ENCODE assay signal across 8 cellular contexts in genomic region chr17:7295230-7296180, GRCh38. TPM values are rescaled to one million over a fixed set of nuclear protein-coding genes. Genes with fewer than 3 reads are reported as not detected.
DNase-seq lines count a peak whose midpoint lies in the region; ATAC-seq and TF ChIP-seq lines count a peak whose summit lies in the region.

No MANE protein-coding gene starts in this region.

- peak overlapping the region; percentile 100 for H3K27ac ChIP-seq in 22Rv1
- H3K27ac ChIP-seq in ascending aorta, result peak overlapping the region in 1 of 2 donors; percentile 34
- H3K27ac ChIP-seq in tibial nerve, result peak overlapping the region in 2 of 4 donors; percentile 26 to 46

- H3K36me3 ChIP-seq in ascending aorta, result no peaks in the 10 kb centered on the region
- H3K36me3 ChIP-seq in mucosa of descending colon (ENCODE audit: low read depth), result no peaks in the 10 kb centered on the region
- H3K36me3 ChIP-seq in tibial nerve, result no peaks in the 10 kb centered on the region

- H3K4me3 ChIP-seq in ascending aorta (peak overlapping the region; percentile 42 to 52), mucosa of descending colon (no peak overlapping the region), tibial nerve (peak overlapping the region in 1 of 4 donors; percentile 38)

- H3K4me1 ChIP-seq in ascending aorta, result peaks cover 4 to 22% of the 10 kb centered on the region in 2 donors
- H3K4me1 ChIP-seq in mucosa of descending colon (ENCODE audit: low read depth), result peaks cover 23% of the 10 kb centered on the region
- peaks cover 0 to 38% (median 25%) of the 10 kb centered on the region in 4 donors for H3K4me1 ChIP-seq in tibial nerve

- H3K27me3 ChIP-seq in ascending aorta (peaks cover 8% of the 10 kb centered on the region), tibial nerve (peaks cover 0 to 52% of the 10 kb centered on the region in 2 donors)

- TF ChIP-seq CTCF in 22Rv1 (IDR thresholded peaks at IDR 0.05), result peak; percentile 74
- TF ChIP-seq CTCF in GM13977 (IDR thresholded peaks at IDR 0.05; ENCODE audit: extremely low read depth, insufficient read depth, missing control alignments), result no peak
- TF ChIP-seq CTCF in ascending aorta (IDR thresholded peaks at IDR 0.05), result no peak
- no peak for TF ChIP-seq CTCF in mucosa of descending colon (IDR thresholded peaks at IDR 0.05)
- TF ChIP-seq CTCF in tibial nerve (IDR thresholded peaks at IDR 0.05), result no peak

- intact Hi-C loops in ascending aorta (cut with DNase I) (loop anchor here (1.0 to 5.0 kb wide), 2 partner anchors 15 to 248 kb away; no protein-coding TSS in a partner anchor), mucosa of descending colon (cut with DNase I, micrococcal nuclease) (no loop called here)

- DNase-seq in GM13977 (ENCODE audit: low spot score), result peak; percentile 32
- no peak for DNase-seq in ascending aorta (ENCODE audit: low spot score in 2 of 2)
- DNase-seq in mucosa of descending colon, result peak in 2 of 3 donors; percentile 52 to 56
- DNase-seq in glomerular visceral epithelial cell (ENCODE audit: extremely low spot score), result no peak
- DNase-seq in iPS-NIHi11 (ENCODE audit: low spot score), result no peak
- no peak for DNase-seq in NCI-H69 (lab: John Stamatoyannopoulos, UW)
- DNase-seq in tibial nerve (ENCODE audit: low spot score in 2 of 2), result no peak

- WGBS in tibial nerve, 2 donors, result 52 to 53% methylated on average over 41 to 42 of the region's 42 CpGs

- peak; percentile 25 for ATAC-seq in mucosa of descending colon

- H3K9me3 ChIP-seq in ascending aorta (no peaks in the 10 kb centered on the region), mucosa of descending colon (no peaks in the 10 kb centered on the region), tibial nerve (no peaks in the 10 kb centered on the region)

- TF ChIP-seq EP300 in tibial nerve (IDR thresholded peaks at IDR 0.05), result no peak

- TF ChIP-seq POLR2A in tibial nerve (IDR thresholded peaks at IDR 0.05), result no peak

- in situ Hi-C loops in GM13977 (cut with MboI; ENCODE audit: low pct_unique_long_range_greater_than_20kb, low sequenced_read_pairs, unreplicated experiment), result loop anchor here (10.0 kb wide), 1 partner anchor 241 kb away; no protein-coding TSS in a partner anchor

RNA-seq across cellular contexts. Expression of gene YBX2, which starts 1.1 kb away (rescaled TPM):
- not detected for total RNA-seq in ascending aorta
- 10 to 100 TPM; 17.9 to 71.4 (median 37.8) TPM for total RNA-seq in mucosa of descending colon
- total RNA-seq in tibial nerve, result 1 to 10 TPM in 1 of 4 donors, under 1 TPM in 3; under 0.01 to 2.1 (median 0.52) TPM

RNA-seq across cellular contexts. Expression of gene EIF5A, which starts 11.9 kb away (rescaled TPM):
- total RNA-seq in ascending aorta, result 248 TPM
- total RNA-seq in mucosa of descending colon, result 100 to 1,000 TPM; 281 to 492 (median 313) TPM
- 100 to 1,000 TPM; 106 to 278 (median 132) TPM for total RNA-seq in tibial nerve

RNA-seq across cellular contexts. Expression of gene SLC2A4, which starts 14.0 kb away (rescaled TPM):
- total RNA-seq in ascending aorta, result 4.9 TPM
- total RNA-seq in mucosa of descending colon, result 10 to 100 TPM in 1 of 3 donors, 1 to 10 TPM in 2; 5.3 to 78.2 (median 6.1) TPM
- total RNA-seq in tibial nerve, result 10 to 100 TPM in 1 of 4 donors, 1 to 10 TPM in 3; 5.2 to 20.1 (median 6.2) TPM

RNA-seq across cellular contexts. Expression of gene GPS2, which starts 19.7 kb away (rescaled TPM):
- total RNA-seq in ascending aorta (52.4 TPM), mucosa of descending colon (10 to 100 TPM; 68.1 to 89.8 (median 83.2) TPM), tibial nerve (100 to 1,000 TPM in 1 of 4 donors, 10 to 100 TPM in 3; 36.1 to 108 (median 57.3) TPM)

RNA-seq across cellular contexts. Expression of gene CLDN7, which starts 33.2 kb away (rescaled TPM):
- total RNA-seq in ascending aorta, result not detected
- 1,000 to 10,000 TPM in 1 of 3 donors, 100 to 1,000 TPM in 2; 586 to 1,244 (median 934) TPM for total RNA-seq in mucosa of descending colon
- 1 to 10 TPM in 3 of 4 donors, not detected in 1; 2.0 to 5.9 (median 2.4) TPM for total RNA-seq in tibial nerve

Comparison
In these comparisons a context has a peak if more than half of its experiments do, and no peak if none do; other contexts are left out.
1. DNase-seq: peak in GM13977 (single experiment) and mucosa of descending colon (2 of 3); none in ascending aorta (0 of 2), glomerular visceral epithelial cell (single experiment), iPS-NIHi11 (single experiment), NCI-H69 (single experiment) and tibial nerve (0 of 2).
2. RNA of gene YBX2, which starts 1.1 kb away (total RNA-seq): 17.9 to 71.4 TPM in mucosa of descending colon; under 0.01 to 2.1 TPM in tibial nerve and not detected in ascending aorta (single experiment); every median in the first group is over 4 times any median in the second.